Comparison of ENCODE assay signal across 1 cellular context in the genomic region with DNA sequence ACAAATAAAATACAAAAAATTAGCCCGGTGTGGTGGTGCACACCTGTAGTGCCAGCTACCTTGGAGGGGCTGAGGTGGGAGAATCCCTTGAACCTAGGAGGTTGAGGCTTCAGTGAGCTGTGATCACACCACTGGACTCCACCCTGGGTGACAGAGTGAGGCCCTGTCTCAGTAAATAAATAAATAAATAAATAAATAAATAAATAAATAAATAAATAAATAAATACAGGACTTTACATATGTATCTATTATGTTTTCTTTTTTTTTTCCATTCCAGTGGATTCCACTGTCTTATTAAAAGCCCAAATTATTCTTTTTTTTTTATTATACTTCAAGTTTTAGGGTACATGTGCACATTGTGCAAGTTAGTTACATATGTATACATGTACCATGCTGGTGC.
TF ChIP-seq lines count a peak whose summit lies in the region.

No MANE protein-coding gene starts in this region.

TF ChIP-seq in HEK293, 187 proteins besides CTCF, POLR2A, EP300 and RAD21 (continued from another document):
- TF ChIP-seq, protein P1, sequence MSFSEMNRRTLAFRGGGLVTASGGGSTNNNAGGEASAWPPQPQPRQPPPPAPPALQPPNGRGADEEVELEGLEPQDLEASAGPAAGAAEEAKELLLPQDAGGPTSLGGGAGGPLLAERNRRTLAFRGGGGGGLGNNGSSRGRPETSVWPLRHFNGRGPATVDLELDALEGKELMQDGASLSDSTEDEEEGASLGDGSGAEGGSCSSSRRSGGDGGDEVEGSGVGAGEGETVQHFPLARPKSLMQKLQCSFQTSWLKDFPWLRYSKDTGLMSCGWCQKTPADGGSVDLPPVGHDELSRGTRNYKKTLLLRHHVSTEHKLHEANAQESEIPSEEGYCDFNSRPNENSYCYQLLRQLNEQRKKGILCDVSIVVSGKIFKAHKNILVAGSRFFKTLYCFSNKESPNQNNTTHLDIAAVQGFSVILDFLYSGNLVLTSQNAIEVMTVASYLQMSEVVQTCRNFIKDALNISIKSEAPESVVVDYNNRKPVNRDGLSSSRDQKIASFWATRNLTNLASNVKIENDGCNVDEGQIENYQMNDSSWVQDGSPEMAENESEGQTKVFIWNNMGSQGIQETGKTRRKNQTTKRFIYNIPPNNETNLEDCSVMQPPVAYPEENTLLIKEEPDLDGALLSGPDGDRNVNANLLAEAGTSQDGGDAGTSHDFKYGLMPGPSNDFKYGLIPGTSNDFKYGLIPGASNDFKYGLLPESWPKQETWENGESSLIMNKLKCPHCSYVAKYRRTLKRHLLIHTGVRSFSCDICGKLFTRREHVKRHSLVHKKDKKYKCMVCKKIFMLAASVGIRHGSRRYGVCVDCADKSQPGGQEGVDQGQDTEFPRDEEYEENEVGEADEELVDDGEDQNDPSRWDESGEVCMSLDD (tag by site-specific recombination; IDR thresholded peaks at IDR 0.05) = no peak
- TF ChIP-seq EGR2 (tag by site-specific recombination; IDR thresholded peaks at IDR 0.05; ENCODE audit: low read depth) (no peak), TCF7L2 (IDR thresholded peaks at IDR 0.05; ENCODE audit: borderline replicate concordance, low read depth, low read length) (no peak), ZNF792 (tag by site-specific recombination; IDR thresholded peaks at IDR 0.05) (no peak), ZNF600 (tag by site-specific recombination; IDR thresholded peaks at IDR 0.05) (no peak), FEZF1 (tag by site-specific recombination; IDR thresholded peaks at IDR 0.05) (no peak), ZNF132 (tag by site-specific recombination; IDR thresholded peaks at IDR 0.05; ENCODE audit: borderline replicate concordance) (no peak), ZNF514 (tag by site-specific recombination; IDR thresholded peaks at IDR 0.05) (no peak), ZNF433 (tag by site-specific recombination; IDR thresholded peaks at IDR 0.05; ENCODE audit: low read depth) (0 out of 2 replicates have a peak, but pooled peaks have one; percentile 36), ZNF548 (tag by site-specific recombination; IDR thresholded peaks at IDR 0.05) (no peak), KLF16 (tag by site-specific recombination; IDR thresholded peaks at IDR 0.05) (no peak), TRIM28 (IDR thresholded peaks at IDR 0.05; ENCODE audit: borderline replicate concordance, low read length) (no peak), IKZF3 (tag by site-specific recombination; IDR thresholded peaks at IDR 0.05) (no peak), ZNF175 (tag by site-specific recombination; IDR thresholded peaks at IDR 0.05) (no peak), ZNF138 (tag by site-specific recombination; IDR thresholded peaks at IDR 0.05; ENCODE audit: borderline replicate concordance) (0 out of 2 replicates have a peak, but pooled peaks have one; percentile 58), ZNF549 (tag by site-specific recombination; IDR thresholded peaks at IDR 0.05) (no peak), SALL2 (tag by site-specific recombination; IDR thresholded peaks at IDR 0.05; ENCODE audit: borderline replicate concordance) (no peak), ZNF560 (tag by site-specific recombination; IDR thresholded peaks at IDR 0.05; ENCODE audit: borderline replicate concordance) (peak; percentile 34; the same call in 1 of the 2 replicates)
- TF ChIP-seq, protein P2, sequence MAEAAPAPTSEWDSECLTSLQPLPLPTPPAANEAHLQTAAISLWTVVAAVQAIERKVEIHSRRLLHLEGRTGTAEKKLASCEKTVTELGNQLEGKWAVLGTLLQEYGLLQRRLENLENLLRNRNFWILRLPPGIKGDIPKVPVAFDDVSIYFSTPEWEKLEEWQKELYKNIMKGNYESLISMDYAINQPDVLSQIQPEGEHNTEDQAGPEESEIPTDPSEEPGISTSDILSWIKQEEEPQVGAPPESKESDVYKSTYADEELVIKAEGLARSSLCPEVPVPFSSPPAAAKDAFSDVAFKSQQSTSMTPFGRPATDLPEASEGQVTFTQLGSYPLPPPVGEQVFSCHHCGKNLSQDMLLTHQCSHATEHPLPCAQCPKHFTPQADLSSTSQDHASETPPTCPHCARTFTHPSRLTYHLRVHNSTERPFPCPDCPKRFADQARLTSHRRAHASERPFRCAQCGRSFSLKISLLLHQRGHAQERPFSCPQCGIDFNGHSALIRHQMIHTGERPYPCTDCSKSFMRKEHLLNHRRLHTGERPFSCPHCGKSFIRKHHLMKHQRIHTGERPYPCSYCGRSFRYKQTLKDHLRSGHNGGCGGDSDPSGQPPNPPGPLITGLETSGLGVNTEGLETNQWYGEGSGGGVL (tag by site-specific recombination; IDR thresholded peaks at IDR 0.05) = no peak
- TF ChIP-seq, protein P3, sequence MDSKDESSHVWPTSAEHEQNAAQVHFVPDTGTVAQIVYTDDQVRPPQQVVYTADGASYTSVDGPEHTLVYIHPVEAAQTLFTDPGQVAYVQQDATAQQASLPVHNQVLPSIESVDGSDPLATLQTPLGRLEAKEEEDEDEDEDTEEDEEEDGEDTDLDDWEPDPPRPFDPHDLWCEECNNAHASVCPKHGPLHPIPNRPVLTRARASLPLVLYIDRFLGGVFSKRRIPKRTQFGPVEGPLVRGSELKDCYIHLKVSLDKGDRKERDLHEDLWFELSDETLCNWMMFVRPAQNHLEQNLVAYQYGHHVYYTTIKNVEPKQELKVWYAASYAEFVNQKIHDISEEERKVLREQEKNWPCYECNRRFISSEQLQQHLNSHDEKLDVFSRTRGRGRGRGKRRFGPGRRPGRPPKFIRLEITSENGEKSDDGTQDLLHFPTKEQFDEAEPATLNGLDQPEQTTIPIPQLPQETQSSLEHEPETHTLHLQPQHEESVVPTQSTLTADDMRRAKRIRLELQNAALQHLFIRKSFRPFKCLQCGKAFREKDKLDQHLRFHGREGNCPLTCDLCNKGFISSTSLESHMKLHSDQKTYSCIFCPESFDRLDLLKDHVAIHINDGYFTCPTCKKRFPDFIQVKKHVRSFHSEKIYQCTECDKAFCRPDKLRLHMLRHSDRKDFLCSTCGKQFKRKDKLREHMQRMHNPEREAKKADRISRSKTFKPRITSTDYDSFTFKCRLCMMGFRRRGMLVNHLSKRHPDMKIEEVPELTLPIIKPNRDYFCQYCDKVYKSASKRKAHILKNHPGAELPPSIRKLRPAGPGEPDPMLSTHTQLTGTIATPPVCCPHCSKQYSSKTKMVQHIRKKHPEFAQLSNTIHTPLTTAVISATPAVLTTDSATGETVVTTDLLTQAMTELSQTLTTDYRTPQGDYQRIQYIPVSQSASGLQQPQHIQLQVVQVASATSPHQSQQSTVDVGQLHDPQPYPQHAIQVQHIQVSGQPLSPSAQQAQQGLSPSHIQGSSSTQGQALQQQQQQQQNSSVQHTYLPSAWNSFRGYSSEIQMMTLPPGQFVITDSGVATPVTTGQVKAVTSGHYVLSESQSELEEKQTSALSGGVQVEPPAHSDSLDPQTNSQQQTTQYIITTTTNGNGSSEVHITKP (tag by site-specific recombination; IDR thresholded peaks at IDR 0.05) = no peak
- TF ChIP-seq, protein P4, sequence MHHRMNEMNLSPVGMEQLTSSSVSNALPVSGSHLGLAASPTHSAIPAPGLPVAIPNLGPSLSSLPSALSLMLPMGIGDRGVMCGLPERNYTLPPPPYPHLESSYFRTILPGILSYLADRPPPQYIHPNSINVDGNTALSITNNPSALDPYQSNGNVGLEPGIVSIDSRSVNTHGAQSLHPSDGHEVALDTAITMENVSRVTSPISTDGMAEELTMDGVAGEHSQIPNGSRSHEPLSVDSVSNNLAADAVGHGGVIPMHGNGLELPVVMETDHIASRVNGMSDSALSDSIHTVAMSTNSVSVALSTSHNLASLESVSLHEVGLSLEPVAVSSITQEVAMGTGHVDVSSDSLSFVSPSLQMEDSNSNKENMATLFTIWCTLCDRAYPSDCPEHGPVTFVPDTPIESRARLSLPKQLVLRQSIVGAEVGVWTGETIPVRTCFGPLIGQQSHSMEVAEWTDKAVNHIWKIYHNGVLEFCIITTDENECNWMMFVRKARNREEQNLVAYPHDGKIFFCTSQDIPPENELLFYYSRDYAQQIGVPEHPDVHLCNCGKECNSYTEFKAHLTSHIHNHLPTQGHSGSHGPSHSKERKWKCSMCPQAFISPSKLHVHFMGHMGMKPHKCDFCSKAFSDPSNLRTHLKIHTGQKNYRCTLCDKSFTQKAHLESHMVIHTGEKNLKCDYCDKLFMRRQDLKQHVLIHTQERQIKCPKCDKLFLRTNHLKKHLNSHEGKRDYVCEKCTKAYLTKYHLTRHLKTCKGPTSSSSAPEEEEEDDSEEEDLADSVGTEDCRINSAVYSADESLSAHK (tag by site-specific recombination; IDR thresholded peaks at IDR 0.05) = no peak
- TF ChIP-seq, protein P5, sequence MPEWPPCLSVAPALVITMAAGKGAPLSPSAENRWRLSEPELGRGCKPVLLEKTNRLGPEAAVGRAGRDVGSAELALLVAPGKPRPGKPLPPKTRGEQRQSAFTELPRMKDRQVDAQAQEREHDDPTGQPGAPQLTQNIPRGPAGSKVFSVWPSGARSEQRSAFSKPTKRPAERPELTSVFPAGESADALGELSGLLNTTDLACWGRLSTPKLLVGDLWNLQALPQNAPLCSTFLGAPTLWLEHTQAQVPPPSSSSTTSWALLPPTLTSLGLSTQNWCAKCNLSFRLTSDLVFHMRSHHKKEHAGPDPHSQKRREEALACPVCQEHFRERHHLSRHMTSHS (tag by site-specific recombination; IDR thresholded peaks at IDR 0.05) = no peak
